In genomic region chr12:475286-475685, GRCh38 we compare ENCODE assay signal across 29 cellular contexts. TPM values are rescaled to one million over a fixed set of nuclear protein-coding genes. Genes with fewer than 3 reads are reported as not detected.
"Had no signal": no experiment of that assay in that cellular context is flagged by ENCODE, and none has a peak within 500 bp of the region (broad histone marks: within the 10 kb centered on the region; RNA-seq: fewer than 3 reads in every experiment).

No MANE protein-coding gene starts in this region.

- ATAC-seq: activated CD4-positive, alpha-beta T cell treated with anti-CD3 and anti-CD28 coated beads for 36 hours; activated T-helper 17 cell treated with anti-CD3 and anti-CD28 coated beads, Interleukin-2, amount 50 U/mL, for 72 hours; lower lobe of right lung; mucosa of descending colon had no signal

- H3K36me3 Mint-ChIP-seq: activated naive CD8-positive, alpha-beta T cell treated with anti-CD3 and anti-CD28 coated beads, Interleukin-2, amount 10 ng/mL, durations not matched to agents 7 days and 5 days had no signal

- H3K4me1 ChIP-seq: lower lobe of right lung, spleen, vagina had no signal

- FAIRE-seq: bronchial epithelial cell had no signal

- H3K36me3 ChIP-seq: lower lobe of right lung, spleen, thoracic aorta, vagina had no signal

- H3K4me3 ChIP-seq: lower lobe of right lung, mucosa of descending colon, spleen, thoracic aorta, vagina had no signal

- H3K27me3 ChIP-seq: vagina had no signal

- H3K9me3 Mint-ChIP-seq: activated B cell treated with CpG ODN at 0.5 μM for 24 hours; activated naive CD8-positive, alpha-beta T cell treated with anti-CD3 and anti-CD28 coated beads, Interleukin-2, amount 10 ng/mL, durations not matched to agents 7 days and 5 days; activated T-cell treated with anti-CD3 and anti-CD28 coated beads, Interleukin-2, amount 50 U/mL, for 24 hours; activated T-helper 17 cell treated with anti-CD3 and anti-CD28 coated beads, Interleukin-2, amount 50 U/mL, for 72 hours; T-helper 1 cell treated with Interleukin-12 subunit alpha and Interleukin-12 subunit beta and Interleukin-4 antibody, amounts not matched to agents 30 μg/mL and 1 μg/mL, for 36 hours; type B pancreatic cell had no signal

- H3K9me3 ChIP-seq: lower lobe of right lung, mucosa of descending colon, spleen, thoracic aorta, vagina had no signal

- H3K27ac ChIP-seq: lower lobe of right lung, spleen, thoracic aorta, vagina had no signal

- H3K4me1 Mint-ChIP-seq: activated B cell treated with CpG ODN at 0.5 μM for 24 hours; activated CD4-positive, alpha-beta T cell treated with anti-CD3 and anti-CD28 coated beads for 36 hours had no signal

- H3K4me3 Mint-ChIP-seq: activated B cell treated with CpG ODN at 0.5 μM for 24 hours; activated CD4-positive, alpha-beta T cell treated with anti-CD3 and anti-CD28 coated beads for 36 hours; activated naive CD8-positive, alpha-beta T cell treated with anti-CD3 and anti-CD28 coated beads, Interleukin-2, amount 10 ng/mL, durations not matched to agents 7 days and 5 days; activated T-cell treated with anti-CD3 and anti-CD28 coated beads, Interleukin-2, amount 50 U/mL, for 24 hours; activated T-helper 17 cell treated with anti-CD3 and anti-CD28 coated beads, Interleukin-2, amount 50 U/mL, for 72 hours; T-helper 1 cell treated with Interleukin-12 subunit alpha and Interleukin-12 subunit beta and Interleukin-4 antibody, amounts not matched to agents 30 μg/mL and 1 μg/mL, for 36 hours; type B pancreatic cell had no signal

- H3K27ac Mint-ChIP-seq: activated B cell treated with CpG ODN at 0.5 μM for 24 hours; activated CD4-positive, alpha-beta T cell treated with anti-CD3 and anti-CD28 coated beads for 36 hours; activated naive CD8-positive, alpha-beta T cell treated with anti-CD3 and anti-CD28 coated beads, Interleukin-2, amount 10 ng/mL, durations not matched to agents 7 days and 5 days; activated T-cell treated with anti-CD3 and anti-CD28 coated beads, Interleukin-2, amount 50 U/mL, for 24 hours; activated T-helper 17 cell treated with anti-CD3 and anti-CD28 coated beads, Interleukin-2, amount 50 U/mL, for 72 hours; T-helper 1 cell treated with Interleukin-12 subunit alpha and Interleukin-12 subunit beta and Interleukin-4 antibody, amounts not matched to agents 30 μg/mL and 1 μg/mL, for 36 hours; type B pancreatic cell had no signal

- DNase-seq: activated B cell treated with CpG ODN at 0.5 μM for 24 hours; activated CD4-positive, alpha-beta T cell treated with anti-CD3 and anti-CD28 coated beads for 36 hours; activated CD4-positive, alpha-beta T cell treated with anti-CD3 and anti-CD28 coated beads, Interleukin-2, amount 50 U/mL, for 4 hours; activated CD8-positive, alpha-beta memory T cell treated with anti-CD3 and anti-CD28 coated beads for 24 hours; activated CD8-positive, alpha-beta memory T cell treated with anti-CD3 and anti-CD28 coated beads, Interleukin-2, amount 50 U/mL, for 4 hours; activated naive CD4-positive, alpha-beta T cell treated with Interleukin-2 at 50 U/mL for 16 hours; activated naive CD8-positive, alpha-beta T cell treated with anti-CD3 and anti-CD28 coated beads, Interleukin-2, amount 10 ng/mL, durations not matched to agents 7 days and 5 days; activated T-cell treated with anti-CD3 and anti-CD28 coated beads, Interleukin-2, amount 50 U/mL, for 24 hours; amniotic stem cell; cerebellar nuclear complex; cortex of kidney; erythroblast; foreskin fibroblast; hippocampal formation; lower lobe of right lung; mesendoderm; mucosa of descending colon; retina; spleen; stimulated activated CD4-positive, alpha-beta T cell treated with anti-CD3 and anti-CD28 coated beads, Interleukin-4, amount 100 ng/mL, for 24 hours; stimulated activated naive CD4-positive, alpha-beta T cell treated with Interleukin-2 at 50 U/mL for 16 hours; T1000 had no signal

RNA-seq across cellular contexts. Expression of gene B4GALNT3, which starts 15.5 kb away (rescaled TPM):
- total RNA-seq: activated B cell treated with CpG ODN at 0.5 μM for 24 hours, fibroblast of lung had no signal
- polyA plus RNA-seq: fibroblast of lung had no signal
